21 cellular contexts compared by ENCODE assay signal in the genomic region with DNA sequence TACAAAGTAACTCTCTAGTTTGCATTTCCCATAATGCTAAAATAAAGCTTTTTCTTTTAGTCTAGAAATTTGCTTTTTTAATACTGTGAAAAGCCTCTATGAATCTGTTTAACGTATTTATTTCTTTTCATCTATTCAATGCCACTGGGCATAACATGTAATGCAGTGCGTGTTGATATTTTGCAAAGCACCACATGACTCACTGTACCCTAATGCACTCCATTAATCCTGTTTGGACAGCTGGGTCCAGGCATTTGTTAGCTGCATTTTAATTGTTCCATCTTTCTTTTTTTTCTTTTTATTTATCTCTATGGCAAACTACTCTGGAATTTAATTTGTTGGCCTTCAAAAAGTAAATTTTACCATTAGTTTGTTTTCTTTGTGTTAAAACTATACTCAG.
DNase-seq lines count a peak whose midpoint lies in the region; ATAC-seq, FAIRE-seq and TF ChIP-seq lines count a peak whose summit lies in the region.
"Had no signal": no experiment of that assay in that cellular context is flagged by ENCODE, and none has a peak within 500 bp of the region (broad histone marks: within the 10 kb centered on the region; RNA-seq: fewer than 3 reads in every experiment).

No MANE protein-coding gene starts in this region.

- 89% methylated on average over 2 of the region's 2 CpGs for WGBS in GM12878 (ENCODE audit: insufficient coverage, insufficient replicate concordance, low lambda C conversion rate, missing lambda C conversion rate)
- 95% methylated on average over 2 of the region's 2 CpGs for WGBS in mesenchymal stem cell

- CTCF ChIA-PET in GM12878 (lab: Yijun Ruan, JAX) = interaction anchor here (0.6 kb wide), 1 partner anchor 57 kb away, joined by 3 read pairs; no protein-coding TSS in a partner anchor

- H3K4me1 ChIP-seq in GM12878 (ENCODE audit: control insufficient read depth, insufficient read depth, low read length) (no peaks in the 10 kb centered on the region), mesenchymal stem cell (ENCODE audit: control insufficient read depth, insufficient read depth, low read depth, low read length) (peaks cover 1% of the 10 kb centered on the region)
- H3K4me1 ChIP-seq: thyroid gland had no signal

- intact Hi-C loops in GM12878 (cut with micrococcal nuclease; ENCODE audit: unreplicated experiment) = no loop called here

- no peak overlapping the region for H3K27ac ChIP-seq in GM12878 (ENCODE audit: control insufficient read depth, insufficient read depth)
- H3K27ac ChIP-seq in mesenchymal stem cell (ENCODE audit: low read length, poor library complexity, severe bottlenecking) = no peak overlapping the region
- H3K27ac ChIP-seq: PC-9, thyroid gland had no signal

- no peaks in the 10 kb centered on the region for H4K20me1 ChIP-seq in GM12878 (ENCODE audit: control insufficient read depth, insufficient read depth)

- H3K36me3 ChIP-seq in GM12878 (ENCODE audit: control insufficient read depth in 2 of 2, insufficient read depth in 2 of 2, low read length in 1 of 2) = peaks cover 0 to 3% of the 10 kb centered on the region in 2 experiments; a peak in 1 of 4 replicates
- peaks cover 0 to 20% of the 10 kb centered on the region in 2 experiments for H3K36me3 ChIP-seq in mesenchymal stem cell (ENCODE audit: control insufficient read depth in 1 of 2, insufficient read depth in 2 of 2, low read depth in 1 of 2, low read length in 2 of 2)
- H3K36me3 ChIP-seq: thyroid gland had no signal

- no peak overlapping the region for H2BK12ac ChIP-seq in mesenchymal stem cell (ENCODE audit: low read length in 2 of 2)

- H2BK5ac ChIP-seq in mesenchymal stem cell (ENCODE audit: low read depth, low read length, poor library complexity, severe bottlenecking) = no peak overlapping the region

- ATAC-seq in GM12878 = no peak
- ATAC-seq: activated CD8-positive, alpha-beta memory T cell treated with anti-CD3 and anti-CD28 coated beads, Interleukin-2, amount 10 ng/mL, durations not matched to agents 7 days and 5 days had no signal

- POLR2A ChIA-PET in GM12878 (lab: Charles Lee) = no interaction called here

- H4K8ac ChIP-seq in mesenchymal stem cell (ENCODE audit: low read length) = no peak overlapping the region

- H3K4me2 ChIP-seq in GM12878 (ENCODE audit: control insufficient read depth, insufficient read depth) = no peak overlapping the region
- no peak overlapping the region for H3K4me2 ChIP-seq in mesenchymal stem cell (ENCODE audit: low read length, poor library complexity, severe bottlenecking)
- H3K4me2 ChIP-seq: PC-9 had no signal

- H3K18ac ChIP-seq in mesenchymal stem cell (ENCODE audit: low read depth in 1 of 2, low read length in 2 of 2) = no peak overlapping the region

- no peaks in the 10 kb centered on the region for H3K27me3 ChIP-seq in GM12878 (replicated peaks in 1 of 2; ENCODE audit: control insufficient read depth in 2 of 2, insufficient read depth in 2 of 2, low read length in 1 of 2)
- H3K27me3 ChIP-seq in mesenchymal stem cell (ENCODE audit: control insufficient read depth in 1 of 2, insufficient read depth in 1 of 2, low read length in 2 of 2) = no peaks in the 10 kb centered on the region
- H3K27me3 ChIP-seq: thyroid gland had no signal

- DNase-seq in DMS53 (lab: John Stamatoyannopoulos, UW) (peak; percentile 70), NCI-H1930 (lab: John Stamatoyannopoulos, UW) (peak; percentile 84 to 89), GM12878 (ENCODE audit: low read depth, low spot score) (no peak), mesenchymal stem cell (peak; percentile 17), G401 (ENCODE audit: low spot score) (no peak), NCI-H2081 treated with DMSO at 0.1 percent for 48 hours (lab: John Stamatoyannopoulos, UW) (no peak), GM19239 (ENCODE audit: insufficient read length, low spot score) (no peak), NCI-H446 treated with DMSO at 0.1 percent for 48 hours (lab: John Stamatoyannopoulos, UW) (no peak)
- DNase-seq: activated CD4-positive, alpha-beta T cell treated with anti-CD3 and anti-CD28 coated beads, Interleukin-2, amount 10 ng/mL, durations not matched to agents 24 days and 14 days; activated CD8-positive, alpha-beta memory T cell treated with anti-CD3 and anti-CD28 coated beads, Interleukin-2, amount 10 ng/mL, durations not matched to agents 7 days and 5 days; activated naive CD4-positive, alpha-beta T cell treated with anti-CD3 and anti-CD28 coated beads, Interleukin-2, amount 10 ng/mL, durations not matched to agents 7 days and 5 days; aorta; Kasumi-1; kidney; NCI-H1048; NCI-H2171; NCI-H526 treated with DMSO at 0.1 percent for 48 hours; PC-9; stimulated activated CD4-positive, alpha-beta T cell treated with anti-CD3 and anti-CD28 coated beads, Interleukin-4, amount 100 ng/mL, for 4 hours; thyroid gland had no signal

- H2AK5ac ChIP-seq in mesenchymal stem cell (ENCODE audit: low read length, severe bottlenecking) = no peak overlapping the region

- H2BK15ac ChIP-seq in mesenchymal stem cell (ENCODE audit: low read depth, poor library complexity, severe bottlenecking) = no peak overlapping the region

- SMC1A ChIA-PET in GM12878 (lab: Charles Lee; ENCODE audit: uncharacterized antibody, unreplicated experiment) = interaction anchor here (1.0 to 1.1 kb wide), 2 partner anchors 10 to 14 kb away, joined by 4 read pairs; no protein-coding TSS in a partner anchor

- H3K23ac ChIP-seq in mesenchymal stem cell (ENCODE audit: low read length in 2 of 2) = no peak overlapping the region

- peak; percentile 27 for FAIRE-seq in GM12878 (lab: Jason Lieb, UNC)
- FAIRE-seq in GM19239 (lab: Jason Lieb, UNC) = no peak
- FAIRE-seq: kidney had no signal

- H3K14ac ChIP-seq in mesenchymal stem cell (ENCODE audit: low read length in 2 of 2) = no peak overlapping the region

- TF ChIP-seq RAD21 in GM12878 (IDR thresholded peaks at IDR 0.05; ENCODE audit: insufficient read depth, low read depth, low read length) = no peak

- in situ Hi-C loops in GM12878 (cut with MboI) (no loop called here), G401 (cut with HindIII; ENCODE audit: low sequenced_read_pairs) (no loop called here)

- no peak for TF ChIP-seq POLR2A in GM12878 (IDR thresholded peaks at IDR 0.05; ENCODE audit: low read depth, low read length)

- no TSS peak for BruUV-seq in GM12878 (replicated peaks; lab: Mats Ljungman, UMichigan)

- no peak overlapping the region for H4K91ac ChIP-seq in mesenchymal stem cell (ENCODE audit: low read length)

- H3K9me3 ChIP-seq in GM12878 (replicated peaks; ENCODE audit: control insufficient read depth, insufficient read depth, low read length) = no peaks in the 10 kb centered on the region
- no peaks in the 10 kb centered on the region for H3K9me3 ChIP-seq in mesenchymal stem cell (ENCODE audit: control insufficient read depth, low read length)
- H3K9me3 ChIP-seq: thyroid gland had no signal

- TF ChIP-seq CTCF in GM12878 (IDR thresholded peaks at IDR 0.05 in 2 of 3, conservative IDR thresholded peaks at IDR 0.05 in 1 of 3; ENCODE audit: control insufficient read depth in 2 of 3, extremely low read depth in 1 of 3, insufficient read depth in 1 of 3, low read depth in 3 of 3, low read length in 3 of 3) = no peak

- H3K4me3 ChIP-seq in GM12878 (no peak overlapping the region), mesenchymal stem cell (ENCODE audit: insufficient read depth in 1 of 2, low read depth in 1 of 2, low read length in 2 of 2) (no peak overlapping the region)
- H3K4me3 ChIP-seq: lung, PC-9, thyroid gland had no signal

- H3K9ac ChIP-seq in GM12878 (ENCODE audit: control insufficient read depth, insufficient read depth, low read length) (no peak overlapping the region), mesenchymal stem cell (ENCODE audit: low read length) (no peak overlapping the region)

- H3K4ac ChIP-seq in mesenchymal stem cell (ENCODE audit: low read depth in 1 of 2, low read length in 2 of 2) = no peak overlapping the region

- peaks cover 2% of the 10 kb centered on the region for H3K79me1 ChIP-seq in mesenchymal stem cell (replicated peaks; ENCODE audit: low read length, poor library complexity, severe bottlenecking)

- H2AFZ ChIP-seq in GM12878 (ENCODE audit: control insufficient read depth, low read depth, low read length) (no peak overlapping the region), mesenchymal stem cell (ENCODE audit: low read depth, low read length) (no peak overlapping the region)
- H2AFZ ChIP-seq: PC-9 had no signal

- H3K79me2 ChIP-seq in GM12878 (ENCODE audit: control insufficient read depth, insufficient read depth, low read length) = no peaks in the 10 kb centered on the region

- H2BK120ac ChIP-seq in mesenchymal stem cell (ENCODE audit: low read depth, low read length) = no peak overlapping the region

- TF ChIP-seq EP300 in GM12878 (IDR thresholded peaks at IDR 0.05; ENCODE audit: borderline replicate concordance in 1 of 2, control insufficient read depth in 1 of 2, low read depth in 2 of 2, low read length in 2 of 2) = no peak

- RAD21 ChIA-PET in GM12878 (lab: Charles Lee; ENCODE audit: unreplicated experiment) = no interaction called here

TF ChIP-seq in GM12878, 131 proteins besides CTCF, POLR2A, EP300 and RAD21:
- TF ChIP-seq EZH2 (IDR thresholded peaks at IDR 0.05; ENCODE audit: borderline replicate concordance, control insufficient read depth, low read depth, low read length) (no peak), ZNF274 (IDR thresholded peaks at IDR 0.05; ENCODE audit: insufficient read depth, insufficient read length) (no peak), TAF1 (IDR thresholded peaks at IDR 0.05; ENCODE audit: borderline replicate concordance, low read depth, low read length) (no peak), FOXK2 (IDR thresholded peaks at IDR 0.05) (no peak), ATF7 (IDR thresholded peaks at IDR 0.05; ENCODE audit: low read depth) (no peak), GABPA (IDR thresholded peaks at IDR 0.05; ENCODE audit: low read depth) (no peak), KLF5 (IDR thresholded peaks at IDR 0.05; ENCODE audit: partially characterized antibody) (no peak)
- TF ChIP-seq, protein P1, sequence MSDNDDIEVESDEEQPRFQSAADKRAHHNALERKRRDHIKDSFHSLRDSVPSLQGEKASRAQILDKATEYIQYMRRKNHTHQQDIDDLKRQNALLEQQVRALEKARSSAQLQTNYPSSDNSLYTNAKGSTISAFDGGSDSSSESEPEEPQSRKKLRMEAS (IDR thresholded peaks at IDR 0.05; ENCODE audit: low read depth, low read length) = no peak

Comparison
In these comparisons a context has a peak if more than half of its experiments do, and no peak if none do; other contexts are left out.
1. DNase-seq: peak in DMS53 (single experiment), NCI-H1930 (2 of 2) and mesenchymal stem cell (single experiment); none in GM12878 (single experiment), G401 (single experiment), NCI-H2081 treated with DMSO at 0.1 percent for 48 hours (single experiment), GM19239 (single experiment) and NCI-H446 treated with DMSO at 0.1 percent for 48 hours (single experiment).